Comparison of ENCODE assay signal across 20 cellular contexts in genomic region chr2:224556381-224556780, GRCh38. TPM values are rescaled to one million over a fixed set of nuclear protein-coding genes. Genes with fewer than 3 reads are reported as not detected.
DNase-seq lines count a peak whose midpoint lies in the region; ATAC-seq and TF ChIP-seq lines count a peak whose summit lies in the region.
"Had no signal": no experiment of that assay in that cellular context is flagged by ENCODE, and none has a peak within 500 bp of the region (broad histone marks: within the 10 kb centered on the region; RNA-seq: fewer than 3 reads in every experiment).

No MANE protein-coding gene starts in this region.

- ATAC-seq in activated naive CD8-positive, alpha-beta T cell treated with anti-CD3 and anti-CD28 coated beads, Interleukin-2, amount 50 U/mL, for 24 hours = no peak
- ATAC-seq in GM19463 (IDR thresholded peaks at IDR 0.05; ENCODE audit: unreplicated experiment) (no peak), SK-N-SH treated with all-trans-retinoic acid at 6 μM for 48 hours (no peak)
- ATAC-seq: A549, HepG2 had no signal

- H3K4me3 ChIP-seq in tibial nerve = no peak overlapping the region
- H3K4me3 ChIP-seq: A549, HAP-1, MG63, PC-9 had no signal

- H3K9me3 ChIP-seq in tibial nerve = no peaks in the 10 kb centered on the region
- H3K9me3 ChIP-seq: A549, HAP-1, MG63 had no signal

- no peak overlapping the region for H3K27ac ChIP-seq in tibial nerve
- H3K27ac ChIP-seq: A549, PC-9 had no signal

- H3K9me3 Mint-ChIP-seq in activated naive CD8-positive, alpha-beta T cell (ENCODE audit: low read depth) = no peaks in the 10 kb centered on the region
- H3K9me3 Mint-ChIP-seq in activated naive CD8-positive, alpha-beta T cell treated with anti-CD3 and anti-CD28 coated beads, Interleukin-2, amount 50 U/mL, for 24 hours = no peaks in the 10 kb centered on the region
- no peaks in the 10 kb centered on the region for H3K9me3 Mint-ChIP-seq in activated T-helper 1 cell treated with anti-CD3 and anti-CD28 coated beads, Interleukin-12 subunit alpha, Interleukin-12 subunit beta, Interleukin-2, Interleukin-4 antibody, amounts not matched to agents 30 ng/mL and 10 ng/mL and 1 ng/mL, durations not matched to agents 14 hours and 24 hours and 36 hours
- no peaks in the 10 kb centered on the region for H3K9me3 Mint-ChIP-seq in type B pancreatic cell
- H3K9me3 Mint-ChIP-seq: CD4-positive, alpha-beta memory T cell had no signal

- H3K27ac Mint-ChIP-seq in activated naive CD8-positive, alpha-beta T cell = no peak overlapping the region
- no peak overlapping the region for H3K27ac Mint-ChIP-seq in activated naive CD8-positive, alpha-beta T cell treated with anti-CD3 and anti-CD28 coated beads, Interleukin-2, amount 50 U/mL, for 24 hours
- peak overlapping the region; percentile 31 for H3K27ac Mint-ChIP-seq in activated T-helper 1 cell treated with anti-CD3 and anti-CD28 coated beads, Interleukin-12 subunit alpha, Interleukin-12 subunit beta, Interleukin-2, Interleukin-4 antibody, amounts not matched to agents 30 ng/mL and 10 ng/mL and 1 ng/mL, durations not matched to agents 14 hours and 24 hours and 36 hours
- no peak overlapping the region for H3K27ac Mint-ChIP-seq in type B pancreatic cell

- peaks cover 0 to 3% (median 0%) of the 10 kb centered on the region in 3 donors for H3K36me3 ChIP-seq in tibial nerve
- H3K36me3 ChIP-seq: HAP-1, MG63 had no signal

- peaks cover 49% of the 10 kb centered on the region for H3K4me1 Mint-ChIP-seq in activated naive CD8-positive, alpha-beta T cell (ENCODE audit: low read depth)
- H3K4me1 Mint-ChIP-seq in activated naive CD8-positive, alpha-beta T cell treated with anti-CD3 and anti-CD28 coated beads, Interleukin-2, amount 50 U/mL, for 24 hours = peaks cover 34% of the 10 kb centered on the region
- peaks cover 14% of the 10 kb centered on the region for H3K4me1 Mint-ChIP-seq in activated T-helper 1 cell treated with anti-CD3 and anti-CD28 coated beads, Interleukin-12 subunit alpha, Interleukin-12 subunit beta, Interleukin-2, Interleukin-4 antibody, amounts not matched to agents 30 ng/mL and 10 ng/mL and 1 ng/mL, durations not matched to agents 14 hours and 24 hours and 36 hours (ENCODE audit: low read depth)
- H3K4me1 Mint-ChIP-seq in type B pancreatic cell (ENCODE audit: unreplicated experiment) = peaks cover 4% of the 10 kb centered on the region

- H3K4me1 ChIP-seq in tibial nerve = peaks cover 0 to 47% (median 4%) of the 10 kb centered on the region in 4 donors
- H3K4me1 ChIP-seq: A549 had no signal

- no peaks in the 10 kb centered on the region for H3K27me3 Mint-ChIP-seq in activated naive CD8-positive, alpha-beta T cell
- H3K27me3 Mint-ChIP-seq in activated naive CD8-positive, alpha-beta T cell treated with anti-CD3 and anti-CD28 coated beads, Interleukin-2, amount 50 U/mL, for 24 hours = no peaks in the 10 kb centered on the region
- no peaks in the 10 kb centered on the region for H3K27me3 Mint-ChIP-seq in activated T-helper 1 cell treated with anti-CD3 and anti-CD28 coated beads, Interleukin-12 subunit alpha, Interleukin-12 subunit beta, Interleukin-2, Interleukin-4 antibody, amounts not matched to agents 30 ng/mL and 10 ng/mL and 1 ng/mL, durations not matched to agents 14 hours and 24 hours and 36 hours (ENCODE audit: insufficient read depth)
- no peaks in the 10 kb centered on the region for H3K27me3 Mint-ChIP-seq in type B pancreatic cell
- H3K27me3 Mint-ChIP-seq: CD4-positive, alpha-beta memory T cell had no signal

- H3K4me3 Mint-ChIP-seq in activated naive CD8-positive, alpha-beta T cell = peak overlapping the region; percentile 15
- H3K4me3 Mint-ChIP-seq in activated naive CD8-positive, alpha-beta T cell treated with anti-CD3 and anti-CD28 coated beads, Interleukin-2, amount 50 U/mL, for 24 hours = no peak overlapping the region
- H3K4me3 Mint-ChIP-seq in activated T-helper 1 cell treated with anti-CD3 and anti-CD28 coated beads, Interleukin-12 subunit alpha, Interleukin-12 subunit beta, Interleukin-2, Interleukin-4 antibody, amounts not matched to agents 30 ng/mL and 10 ng/mL and 1 ng/mL, durations not matched to agents 14 hours and 24 hours and 36 hours = no peak overlapping the region
- H3K4me3 Mint-ChIP-seq in type B pancreatic cell = no peak overlapping the region
- H3K4me3 Mint-ChIP-seq: CD4-positive, alpha-beta memory T cell had no signal

- TF ChIP-seq POLR2A in tibial nerve (IDR thresholded peaks at IDR 0.05) = no peak

- TF ChIP-seq CTCF in type B pancreatic cell (conservative IDR thresholded peaks at IDR 0.05) (no peak), tibial nerve (IDR thresholded peaks at IDR 0.05) (no peak)

- peaks cover 20% of the 10 kb centered on the region for H3K36me3 Mint-ChIP-seq in activated naive CD8-positive, alpha-beta T cell
- H3K36me3 Mint-ChIP-seq in activated naive CD8-positive, alpha-beta T cell treated with anti-CD3 and anti-CD28 coated beads, Interleukin-2, amount 50 U/mL, for 24 hours (ENCODE audit: low read depth) = peaks cover 38% of the 10 kb centered on the region
- peaks cover 26% of the 10 kb centered on the region for H3K36me3 Mint-ChIP-seq in activated T-helper 1 cell treated with anti-CD3 and anti-CD28 coated beads, Interleukin-12 subunit alpha, Interleukin-12 subunit beta, Interleukin-2, Interleukin-4 antibody, amounts not matched to agents 30 ng/mL and 10 ng/mL and 1 ng/mL, durations not matched to agents 14 hours and 24 hours and 36 hours (ENCODE audit: low read depth)
- H3K36me3 Mint-ChIP-seq in type B pancreatic cell = peaks cover 27% of the 10 kb centered on the region

- no peak for TF ChIP-seq EP300 in tibial nerve (IDR thresholded peaks at IDR 0.05)

- DNase-seq in activated naive CD8-positive, alpha-beta T cell treated with anti-CD3 and anti-CD28 coated beads, Interleukin-2, amount 50 U/mL, for 24 hours = no peak
- no peak for DNase-seq in activated T-helper 1 cell treated with anti-CD3 and anti-CD28 coated beads, Interleukin-12 subunit alpha, Interleukin-12 subunit beta, Interleukin-2, Interleukin-4 antibody, amounts not matched to agents 30 ng/mL and 10 ng/mL and 1 ng/mL, durations not matched to agents 14 hours and 24 hours and 36 hours (ENCODE audit: low spot score)
- peak; percentile 39 for DNase-seq in fibroblast of peridontal ligament (ENCODE audit: extremely low read depth)
- DNase-seq in type B pancreatic cell (ENCODE audit: extremely low spot score, unreplicated experiment) = no peak
- no peak for DNase-seq in tibial nerve (ENCODE audit: low spot score in 2 of 2)
- DNase-seq: CD4-positive, alpha-beta memory T cell; DND-41; GF-D8; MG63; NCI-H1930; NCI-H2171; NCI-H446 treated with DMSO at 0.1 percent for 48 hours; NCI-H748 treated with DMSO at 0.1 percent for 48 hours; PC-9 had no signal

- H3K27me3 ChIP-seq in tibial nerve = no peaks in the 10 kb centered on the region
- H3K27me3 ChIP-seq: MG63 had no signal

- intact Hi-C loops in activated T-helper 1 cell treated with anti-CD3 and anti-CD28 coated beads, Interleukin-12 subunit alpha, Interleukin-12 subunit beta, Interleukin-2, Interleukin-4 antibody, amounts not matched to agents 30 ng/mL and 10 ng/mL and 1 ng/mL, durations not matched to agents 14 hours and 24 hours and 36 hours (cut with micrococcal nuclease) = no loop called here

TF ChIP-seq in SK-N-SH treated with all-trans-retinoic acid at 6 μM for 48 hours, 23 proteins besides CTCF, POLR2A, EP300 and RAD21 (continues in another document):
- TF ChIP-seq TSHZ2 (CRISPR knock-in tag; IDR thresholded peaks at IDR 0.05) = no peak
- no peak for TF ChIP-seq ZNF565 (CRISPR knock-in tag; conservative IDR thresholded peaks at IDR 0.05; ENCODE audit: low read depth)
- no peak for TF ChIP-seq POU6F1 (CRISPR knock-in tag; IDR thresholded peaks at IDR 0.05; ENCODE audit: borderline replicate concordance, low read depth)
- TF ChIP-seq ZFP3 (CRISPR knock-in tag; IDR thresholded peaks at IDR 0.05) = no peak
- no peak for TF ChIP-seq ARNTL (CRISPR knock-in tag; IDR thresholded peaks at IDR 0.05; ENCODE audit: borderline replicate concordance, low read depth)

RNA-seq across cellular contexts. Expression of gene CUL3, which starts 28.8 kb away (rescaled TPM):
- total RNA-seq in activated T-helper 1 cell treated with anti-CD3 and anti-CD28 coated beads, Interleukin-12 subunit alpha, Interleukin-12 subunit beta, Interleukin-2, Interleukin-4 antibody, amounts not matched to agents 30 ng/mL and 10 ng/mL and 1 ng/mL, durations not matched to agents 14 hours and 24 hours and 36 hours = 97.1 and 103 TPM in 2 replicates
- 83.3 and 87.2 TPM in 2 replicates for total RNA-seq in type B pancreatic cell (ENCODE audit: low replicate concordance)
- total RNA-seq in tibial nerve = 10 to 100 TPM; 63.0 to 72.2 (median 67.3) TPM
